ENCODE assay signal across 23 cellular contexts in the genomic region with DNA sequence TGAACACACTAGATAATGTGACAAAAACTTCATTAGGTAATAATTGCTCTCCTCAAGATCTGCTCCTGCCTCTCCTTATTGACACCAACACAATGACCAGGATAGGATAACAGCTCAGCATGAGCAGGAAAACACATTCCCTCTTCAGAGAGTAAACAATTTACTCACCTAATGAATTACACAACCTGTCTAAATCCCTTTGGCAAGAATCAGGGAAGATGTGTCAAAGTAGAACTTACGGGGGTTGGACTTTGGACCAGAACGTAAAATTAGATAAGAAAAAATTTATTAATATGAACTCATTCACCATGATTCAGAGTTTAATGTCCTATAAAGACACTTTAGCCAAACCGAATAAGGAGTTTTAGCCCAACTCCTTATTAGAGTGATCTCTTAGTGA.
"Had no signal": no experiment of that assay in that cellular context is flagged by ENCODE, and none has a peak within 500 bp of the region (broad histone marks: within the 10 kb centered on the region; RNA-seq: fewer than 3 reads in every experiment).

No MANE protein-coding gene starts in this region.

- ATAC-seq: heart left ventricle; naive thymus-derived CD8-positive, alpha-beta T cell; right lobe of liver; stimulated activated effector memory CD8-positive, alpha-beta T cell treated with anti-CD3 and anti-CD28 coated beads, Interleukin-12 subunit alpha, Interleukin-12 subunit beta, amount 100 ng/mL, for 72 hours; upper lobe of right lung had no signal

- DNase-seq: heart left ventricle; hypothalamus; immature natural killer cell; kidney; left ventricle myocardium inferior; midbrain; naive thymus-derived CD8-positive, alpha-beta T cell; nucleus accumbens; ovary; right lobe of liver; stimulated activated CD4-positive, alpha-beta T cell treated with anti-CD3 and anti-CD28 coated beads, Interleukin-12 subunit alpha, Interleukin-12 subunit beta, amount 100 ng/mL, for 4 hours; stimulated activated CD4-positive, alpha-beta T cell treated with anti-CD3 and anti-CD28 coated beads, Interleukin-4, amount 100 ng/mL, for 24 hours; stimulated activated naive CD4-positive, alpha-beta T cell; tibial artery; trophoblast cell; upper lobe of right lung had no signal

- H3K4me1 ChIP-seq: heart left ventricle, left ventricle myocardium inferior, right atrium auricular region, right lobe of liver, suprapubic skin, tibial artery, upper lobe of right lung had no signal

- H3K27me3 ChIP-seq: heart left ventricle, ovary, right atrium auricular region, right lobe of liver, suprapubic skin, tibial artery, upper lobe of right lung had no signal

- H3K36me3 ChIP-seq: heart left ventricle, left ventricle myocardium inferior, ovary, right atrium auricular region, right lobe of liver, suprapubic skin, thoracic aorta, tibial artery, upper lobe of right lung had no signal

- H3K4me3 ChIP-seq: heart left ventricle, left ventricle myocardium inferior, lung, ovary, right atrium auricular region, right lobe of liver, suprapubic skin, thoracic aorta, tibial artery, upper lobe of right lung had no signal

- FAIRE-seq: islet of Langerhans, kidney, urothelium cell line had no signal

- H3K9me3 ChIP-seq: heart left ventricle, left ventricle myocardium inferior, ovary, right atrium auricular region, right lobe of liver, suprapubic skin, thoracic aorta, tibial artery, upper lobe of right lung had no signal

- H3K27ac ChIP-seq: heart left ventricle, left ventricle myocardium inferior, ovary, right atrium auricular region, right lobe of liver, suprapubic skin, thoracic aorta, tibial artery, upper lobe of right lung had no signal
